Comparison of ENCODE assay signal across 1 cellular context in genomic region chr19:485122-485521, GRCh38.
TF ChIP-seq lines count a peak whose summit lies in the region.

No MANE protein-coding gene starts in this region.

TF ChIP-seq in K562, 482 proteins besides CTCF, POLR2A, EP300 and RAD21:
- TF ChIP-seq ERF (CRISPR knock-in tag; IDR thresholded peaks at IDR 0.05) (no peak), SMARCA5 (IDR thresholded peaks at IDR 0.05) (no peak), DIDO1 (tag; IDR thresholded peaks at IDR 0.05; ENCODE audit: low read depth) (no peak), ETS1 (conservative IDR thresholded peaks at IDR 0.05; ENCODE audit: control insufficient read depth, low read depth, low read length) (no peak), POLR2G (IDR thresholded peaks at IDR 0.05; ENCODE audit: low read depth, low read length) (peak; percentile 30; the same call in 1 of the 2 replicates)
